Comparison of ENCODE assay signal across 1 cellular context in genomic region chr3:39406368-39407258, GRCh38.
TF ChIP-seq lines count a peak whose summit lies in the region.

TSS of gene RPSA (plus strand) at chr3:39406720. CDS start at chr3:39407654, 934 bp downstream.

TF ChIP-seq in WTC11, 78 proteins besides CTCF, POLR2A, EP300 and RAD21 (continued from another document and continues in another):
- TF ChIP-seq, protein P1, sequence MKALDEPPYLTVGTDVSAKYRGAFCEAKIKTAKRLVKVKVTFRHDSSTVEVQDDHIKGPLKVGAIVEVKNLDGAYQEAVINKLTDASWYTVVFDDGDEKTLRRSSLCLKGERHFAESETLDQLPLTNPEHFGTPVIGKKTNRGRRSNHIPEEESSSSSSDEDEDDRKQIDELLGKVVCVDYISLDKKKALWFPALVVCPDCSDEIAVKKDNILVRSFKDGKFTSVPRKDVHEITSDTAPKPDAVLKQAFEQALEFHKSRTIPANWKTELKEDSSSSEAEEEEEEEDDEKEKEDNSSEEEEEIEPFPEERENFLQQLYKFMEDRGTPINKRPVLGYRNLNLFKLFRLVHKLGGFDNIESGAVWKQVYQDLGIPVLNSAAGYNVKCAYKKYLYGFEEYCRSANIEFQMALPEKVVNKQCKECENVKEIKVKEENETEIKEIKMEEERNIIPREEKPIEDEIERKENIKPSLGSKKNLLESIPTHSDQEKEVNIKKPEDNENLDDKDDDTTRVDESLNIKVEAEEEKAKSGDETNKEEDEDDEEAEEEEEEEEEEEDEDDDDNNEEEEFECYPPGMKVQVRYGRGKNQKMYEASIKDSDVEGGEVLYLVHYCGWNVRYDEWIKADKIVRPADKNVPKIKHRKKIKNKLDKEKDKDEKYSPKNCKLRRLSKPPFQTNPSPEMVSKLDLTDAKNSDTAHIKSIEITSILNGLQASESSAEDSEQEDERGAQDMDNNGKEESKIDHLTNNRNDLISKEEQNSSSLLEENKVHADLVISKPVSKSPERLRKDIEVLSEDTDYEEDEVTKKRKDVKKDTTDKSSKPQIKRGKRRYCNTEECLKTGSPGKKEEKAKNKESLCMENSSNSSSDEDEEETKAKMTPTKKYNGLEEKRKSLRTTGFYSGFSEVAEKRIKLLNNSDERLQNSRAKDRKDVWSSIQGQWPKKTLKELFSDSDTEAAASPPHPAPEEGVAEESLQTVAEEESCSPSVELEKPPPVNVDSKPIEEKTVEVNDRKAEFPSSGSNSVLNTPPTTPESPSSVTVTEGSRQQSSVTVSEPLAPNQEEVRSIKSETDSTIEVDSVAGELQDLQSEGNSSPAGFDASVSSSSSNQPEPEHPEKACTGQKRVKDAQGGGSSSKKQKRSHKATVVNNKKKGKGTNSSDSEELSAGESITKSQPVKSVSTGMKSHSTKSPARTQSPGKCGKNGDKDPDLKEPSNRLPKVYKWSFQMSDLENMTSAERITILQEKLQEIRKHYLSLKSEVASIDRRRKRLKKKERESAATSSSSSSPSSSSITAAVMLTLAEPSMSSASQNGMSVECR (CRISPR knock-in tag; IDR thresholded peaks at IDR 0.05; ENCODE audit: borderline replicate concordance): peak; percentile 65; the same call in 1 of the 2 replicates
- TF ChIP-seq FOXP1 (CRISPR knock-in tag; IDR thresholded peaks at IDR 0.05; ENCODE audit: borderline replicate concordance) (peak; percentile 82; the same call in 1 of the 2 replicates), NR2C2 (CRISPR knock-in tag; IDR thresholded peaks at IDR 0.05) (no peak), ZNF416 (CRISPR knock-in tag; IDR thresholded peaks at IDR 0.05) (peak; percentile 58; the same call in 1 of the 2 replicates), ZNF138 (CRISPR knock-in tag; conservative IDR thresholded peaks at IDR 0.05) (no peak), E2F4 (CRISPR knock-in tag; IDR thresholded peaks at IDR 0.05; ENCODE audit: borderline replicate concordance, low read depth) (peak; percentile 44; the same call in 1 of the 2 replicates), FOXJ3 (CRISPR knock-in tag; IDR thresholded peaks at IDR 0.05; ENCODE audit: borderline replicate concordance) (no peak), ZBTB43 (CRISPR knock-in tag; IDR thresholded peaks at IDR 0.05) (peak; percentile 89), JAZF1 (CRISPR knock-in tag; IDR thresholded peaks at IDR 0.05) (0 out of 2 replicates have a peak, but pooled peaks have one; percentile 2), PRDM15 (CRISPR knock-in tag; IDR thresholded peaks at IDR 0.05) (no peak), USF1 (CRISPR knock-in tag; IDR thresholded peaks at IDR 0.05) (peak; percentile 79), E2F1 (CRISPR knock-in tag; IDR thresholded peaks at IDR 0.05) (no peak), MXD4 (CRISPR knock-in tag; IDR thresholded peaks at IDR 0.05; ENCODE audit: borderline replicate concordance) (no peak), ZSCAN18 (CRISPR knock-in tag; IDR thresholded peaks at IDR 0.05) (no peak), CREB1 (CRISPR knock-in tag; IDR thresholded peaks at IDR 0.05) (no peak; the same call in 1 of the 2 replicates), KAT7 (CRISPR knock-in tag; IDR thresholded peaks at IDR 0.05; ENCODE audit: borderline replicate concordance) (no peak), ZBTB21 (CRISPR knock-in tag; IDR thresholded peaks at IDR 0.05; ENCODE audit: borderline replicate concordance) (no peak), FOXK1 (CRISPR knock-in tag; IDR thresholded peaks at IDR 0.05) (peak; percentile 70), FOXP4 (CRISPR knock-in tag; IDR thresholded peaks at IDR 0.05) (no peak; the same call in 1 of the 2 replicates), ATF3 (CRISPR knock-in tag; conservative IDR thresholded peaks at IDR 0.05) (no peak), CREM (CRISPR knock-in tag; IDR thresholded peaks at IDR 0.05) (peak; percentile 88), ZNF671 (CRISPR knock-in tag; IDR thresholded peaks at IDR 0.05) (peak; percentile 47; the same call in 1 of the 2 replicates), SP1 (CRISPR knock-in tag; conservative IDR thresholded peaks at IDR 0.05) (peak; percentile 74), OVOL2 (CRISPR knock-in tag; IDR thresholded peaks at IDR 0.05; ENCODE audit: borderline replicate concordance) (no peak), HMGXB4 (CRISPR knock-in tag; IDR thresholded peaks at IDR 0.05) (peak; percentile 90), E2F5 (CRISPR knock-in tag; IDR thresholded peaks at IDR 0.05) (peak; percentile 80; the same call in 1 of the 2 replicates), TEAD4 (CRISPR knock-in tag; IDR thresholded peaks at IDR 0.05) (no peak), ZNF396 (CRISPR knock-in tag; IDR thresholded peaks at IDR 0.05; ENCODE audit: borderline replicate concordance) (no peak), NFATC4 (CRISPR knock-in tag; IDR thresholded peaks at IDR 0.05) (0 out of 2 replicates have a peak, but pooled peaks have one; percentile 11), TCF7 (CRISPR knock-in tag; IDR thresholded peaks at IDR 0.05; ENCODE audit: low read depth) (no peak)
- TF ChIP-seq, protein P2, sequence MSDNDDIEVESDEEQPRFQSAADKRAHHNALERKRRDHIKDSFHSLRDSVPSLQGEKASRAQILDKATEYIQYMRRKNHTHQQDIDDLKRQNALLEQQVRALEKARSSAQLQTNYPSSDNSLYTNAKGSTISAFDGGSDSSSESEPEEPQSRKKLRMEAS (CRISPR knock-in tag; IDR thresholded peaks at IDR 0.05): peak; percentile 98
- TF ChIP-seq, protein P3, sequence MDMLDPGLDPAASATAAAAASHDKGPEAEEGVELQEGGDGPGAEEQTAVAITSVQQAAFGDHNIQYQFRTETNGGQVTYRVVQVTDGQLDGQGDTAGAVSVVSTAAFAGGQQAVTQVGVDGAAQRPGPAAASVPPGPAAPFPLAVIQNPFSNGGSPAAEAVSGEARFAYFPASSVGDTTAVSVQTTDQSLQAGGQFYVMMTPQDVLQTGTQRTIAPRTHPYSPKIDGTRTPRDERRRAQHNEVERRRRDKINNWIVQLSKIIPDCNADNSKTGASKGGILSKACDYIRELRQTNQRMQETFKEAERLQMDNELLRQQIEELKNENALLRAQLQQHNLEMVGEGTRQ (CRISPR knock-in tag; IDR thresholded peaks at IDR 0.05): peak; percentile 78
